Comparison of ENCODE assay signal across 20 cellular contexts in genomic region chr4:128590773-128591172, GRCh38.
DNase-seq lines count a peak whose midpoint lies in the region; ATAC-seq and TF ChIP-seq lines count a peak whose summit lies in the region.
"Had no signal": no experiment of that assay in that cellular context is flagged by ENCODE, and none has a peak within 500 bp of the region (broad histone marks: within the 10 kb centered on the region; RNA-seq: fewer than 3 reads in every experiment).

No MANE protein-coding gene starts in this region.

- POLR2A ChIA-PET in SK-N-SH (lab: Yijun Ruan, JAX): no interaction called here

- H3K27me3 Mint-ChIP-seq in brain: peaks cover 4% of the 10 kb centered on the region
- H3K27me3 Mint-ChIP-seq: activated CD8-positive, alpha-beta memory T cell treated with anti-CD3 and anti-CD28 coated beads, Interleukin-2, amount 10 ng/mL, durations not matched to agents 7 days and 5 days had no signal

- no peak overlapping the region for H2AFZ ChIP-seq in SK-N-SH (ENCODE audit: low read depth)
- H2AFZ ChIP-seq in MM.1S (ENCODE audit: low read length): no peak overlapping the region
- H2AFZ ChIP-seq: hepatocyte had no signal

- TF ChIP-seq POLR2A in stomach (IDR thresholded peaks at IDR 0.05): no peak

- H3K27ac ChIP-seq in SK-N-SH (ENCODE audit: low read depth in 2 of 2, low read length in 1 of 2) (peak overlapping the region in 1 of 2 experiments; percentile 34; a peak in 1 of 4 replicates), stomach (peak overlapping the region; percentile 45 to 83 (median 62)), MM.1S (ENCODE audit: low read length) (no peak overlapping the region)
- H3K27ac ChIP-seq: hepatocyte, neutrophil had no signal

- TF ChIP-seq EP300 in SK-N-SH (IDR thresholded peaks at IDR 0.05; ENCODE audit: borderline replicate concordance in 1 of 2, low read depth in 1 of 2, low read length in 1 of 2) (no peak), stomach (IDR thresholded peaks at IDR 0.05) (no peak)

- H3K27ac Mint-ChIP-seq in brain: peak overlapping the region in 4 of 5 experiments; percentile 50 to 89 (median 74)
- H3K27ac Mint-ChIP-seq: activated CD8-positive, alpha-beta memory T cell treated with anti-CD3 and anti-CD28 coated beads, Interleukin-2, amount 10 ng/mL, durations not matched to agents 7 days and 5 days; activated T-helper 2 cell treated with anti-CD3 and anti-CD28 coated beads, Interferon-gamma antibody, Interleukin-2, Interleukin-4, amounts not matched to agents 10 μg/mL and 5 μg/mL and 100 μg/mL, durations not matched to agents 14 hours and 24 hours and 36 hours; CD4-positive, CD25-positive, alpha-beta regulatory T cell; T-helper 2 cell treated with Interferon-gamma antibody and Interleukin-4, amounts not matched to agents 5 μg/mL and 100 μg/mL, for 36 hours had no signal

- H3K36me3 ChIP-seq in SK-N-SH (replicated peaks in 1 of 2; ENCODE audit: control insufficient read depth in 1 of 2, insufficient read depth in 2 of 2, low read length in 1 of 2) (no peaks in the 10 kb centered on the region), stomach (no peaks in the 10 kb centered on the region), MM.1S (replicated peaks; ENCODE audit: insufficient read depth, low read length) (no peaks in the 10 kb centered on the region)
- H3K36me3 ChIP-seq: neutrophil had no signal

- no peaks in the 10 kb centered on the region for H4K20me1 ChIP-seq in SK-N-SH (ENCODE audit: insufficient read depth)
- H4K20me1 ChIP-seq in MM.1S (ENCODE audit: insufficient read depth, low read length): no peaks in the 10 kb centered on the region

- H3K9me2 ChIP-seq in SK-N-SH (no peaks in the 10 kb centered on the region), MM.1S (replicated peaks; ENCODE audit: insufficient read depth, low read length) (no peaks in the 10 kb centered on the region)

- intact Hi-C loops in stomach (cut with DNase I; ENCODE audit: low total_unique reads): no loop called here

- no peak overlapping the region for H3K4me3 Mint-ChIP-seq in brain
- H3K4me3 Mint-ChIP-seq: activated CD8-positive, alpha-beta memory T cell treated with anti-CD3 and anti-CD28 coated beads, Interleukin-2, amount 10 ng/mL, durations not matched to agents 7 days and 5 days; CD4-positive, CD25-positive, alpha-beta regulatory T cell; T-helper 2 cell treated with Interferon-gamma antibody and Interleukin-4, amounts not matched to agents 5 μg/mL and 100 μg/mL, for 36 hours had no signal

- H3K9me3 Mint-ChIP-seq in brain: peaks cover 15 to 28% (median 17%) of the 10 kb centered on the region in 5 experiments

- DNase-seq in SK-N-SH (no peak), iPS-NIHi11 (ENCODE audit: low spot score) (peak; percentile 39), stomach (peak; percentile 73), MM.1S (no peak), putamen (ENCODE audit: low spot score) (no peak)
- DNase-seq: activated CD4-positive, alpha-beta T cell treated with anti-CD3 and anti-CD28 coated beads for 1 hour; activated CD8-positive, alpha-beta memory T cell treated with anti-CD3 and anti-CD28 coated beads, Interleukin-2, amount 10 ng/mL, durations not matched to agents 7 days and 5 days; CD4-positive, CD25-positive, alpha-beta regulatory T cell; central memory CD4-positive, alpha-beta T cell; GOT3; NCI-H146; stimulated activated naive CD8-positive, alpha-beta T cell treated with anti-CD3 and anti-CD28 coated beads, Interleukin-15, Interleukin-2, amounts not matched to agents 100 U/mL and 50 U/mL, for 24 hours had no signal

- H3F3A ChIP-seq in SK-N-SH (replicated peaks; ENCODE audit: insufficient read depth): no peaks in the 10 kb centered on the region
- H3F3A ChIP-seq in MM.1S (ENCODE audit: insufficient read depth, low read length): no peaks in the 10 kb centered on the region

- ATAC-seq in SK-N-SH treated with all-trans-retinoic acid at 6 μM for 48 hours (peak; percentile 93), GM21423 (IDR thresholded peaks at IDR 0.05; ENCODE audit: unreplicated experiment) (no peak)
- ATAC-seq: activated CD8-positive, alpha-beta memory T cell treated with anti-CD3 and anti-CD28 coated beads, Interleukin-2, amount 10 ng/mL, durations not matched to agents 7 days and 5 days; sciatic nerve; stimulated activated naive CD8-positive, alpha-beta T cell treated with anti-CD3 and anti-CD28 coated beads, Interleukin-15, Interleukin-2, amounts not matched to agents 100 U/mL and 50 U/mL, for 24 hours had no signal

- H3K4me3 ChIP-seq in SK-N-SH (ENCODE audit: low read depth in 2 of 2, low read length in 1 of 2) (no peak overlapping the region), stomach (no peak overlapping the region), MM.1S (ENCODE audit: low read length) (no peak overlapping the region)
- H3K4me3 ChIP-seq: hepatocyte had no signal

- no peak overlapping the region for H3K4me2 ChIP-seq in SK-N-SH
- H3K4me2 ChIP-seq in MM.1S (ENCODE audit: low read depth, low read length): no peak overlapping the region
- H3K4me2 ChIP-seq: hepatocyte had no signal

- no peaks in the 10 kb centered on the region; a peak in 3 of 4 replicates for H3K4me1 ChIP-seq in SK-N-SH (ENCODE audit: control insufficient read depth in 1 of 2, insufficient read depth in 2 of 2, low read depth in 1 of 2, low read length in 1 of 2)
- peaks cover 13 to 26% (median 22%) of the 10 kb centered on the region in 4 donors for H3K4me1 ChIP-seq in stomach
- H3K4me1 ChIP-seq in MM.1S (ENCODE audit: low read length): no peaks in the 10 kb centered on the region

- H3K79me2 ChIP-seq in SK-N-SH (ENCODE audit: insufficient read depth) (no peaks in the 10 kb centered on the region), MM.1S (ENCODE audit: low read length) (no peaks in the 10 kb centered on the region)
- H3K79me2 ChIP-seq: hepatocyte had no signal

- CTCF ChIA-PET in SK-N-SH (lab: Yijun Ruan, JAX): interaction anchor here (1.7 kb wide), 1 partner anchor 16 kb away, joined by 7 read pairs; no protein-coding TSS in a partner anchor

- H3K36me3 Mint-ChIP-seq in brain: peaks cover 16% of the 10 kb centered on the region
- H3K36me3 Mint-ChIP-seq: activated CD8-positive, alpha-beta memory T cell treated with anti-CD3 and anti-CD28 coated beads, Interleukin-2, amount 10 ng/mL, durations not matched to agents 7 days and 5 days; CD4-positive, CD25-positive, alpha-beta regulatory T cell had no signal

- TF ChIP-seq RAD21 in SK-N-SH (IDR thresholded peaks at IDR 0.05; ENCODE audit: low read length): no peak

- H3K4me1 Mint-ChIP-seq in brain: peaks cover 27% of the 10 kb centered on the region
- H3K4me1 Mint-ChIP-seq: activated CD8-positive, alpha-beta memory T cell treated with anti-CD3 and anti-CD28 coated beads, Interleukin-2, amount 10 ng/mL, durations not matched to agents 7 days and 5 days; CD4-positive, CD25-positive, alpha-beta regulatory T cell had no signal

- WGBS in SK-N-SH (ENCODE audit: low lambda C conversion rate): 61% methylated on average over 3 of the region's 3 CpGs
- WGBS in stomach, 5 donors: 23 to 59% (median 37%) methylated on average over 3 of the region's 3 CpGs

- H3K27me3 ChIP-seq in SK-N-SH (ENCODE audit: insufficient read depth): no peaks in the 10 kb centered on the region
- no peaks in the 10 kb centered on the region for H3K27me3 ChIP-seq in stomach
- H3K27me3 ChIP-seq in MM.1S (replicated peaks; ENCODE audit: insufficient read depth, low read length): no peaks in the 10 kb centered on the region
- H3K27me3 ChIP-seq: hepatocyte, neutrophil had no signal

- TF ChIP-seq CTCF in SK-N-SH (IDR thresholded peaks at IDR 0.05) (no peak), brain (conservative IDR thresholded peaks at IDR 0.05) (no peak), stomach (IDR thresholded peaks at IDR 0.05) (no peak), MM.1S (IDR thresholded peaks at IDR 0.05; ENCODE audit: low read length) (no peak)

- H3K9me3 ChIP-seq in SK-N-SH: no peaks in the 10 kb centered on the region
- no peaks in the 10 kb centered on the region for H3K9me3 ChIP-seq in stomach
- H3K9me3 ChIP-seq in MM.1S (replicated peaks; ENCODE audit: insufficient read depth, low read length): no peaks in the 10 kb centered on the region
- H3K9me3 ChIP-seq: neutrophil had no signal

- no peak overlapping the region for H3K9ac ChIP-seq in SK-N-SH
- H3K9ac ChIP-seq in MM.1S (ENCODE audit: low read length): no peak overlapping the region

TF ChIP-seq in SK-N-SH treated with all-trans-retinoic acid at 6 μM for 48 hours, 23 proteins besides CTCF, POLR2A, EP300 and RAD21 (continues in another document):
- TF ChIP-seq ARNTL (CRISPR knock-in tag; IDR thresholded peaks at IDR 0.05; ENCODE audit: borderline replicate concordance, low read depth) (no peak), GLIS3 (CRISPR knock-in tag; IDR thresholded peaks at IDR 0.05) (no peak), TOX (CRISPR knock-in tag; IDR thresholded peaks at IDR 0.05; ENCODE audit: borderline replicate concordance) (no peak), ZFP3 (CRISPR knock-in tag; IDR thresholded peaks at IDR 0.05) (no peak)

TF ChIP-seq in SK-N-SH, 30 proteins besides CTCF, POLR2A, EP300 and RAD21:
- no peak for TF ChIP-seq NFIC (IDR thresholded peaks at IDR 0.05; ENCODE audit: borderline replicate concordance)
- no peak for TF ChIP-seq MEF2A (IDR thresholded peaks at IDR 0.05; ENCODE audit: borderline replicate concordance, low read depth)
- TF ChIP-seq CHD2 (IDR thresholded peaks at IDR 0.05; ENCODE audit: low read length, partially characterized antibody): no peak
- TF ChIP-seq YY1 (IDR thresholded peaks at IDR 0.05; ENCODE audit: low read depth): no peak
- no peak for TF ChIP-seq ZBTB33 (IDR thresholded peaks at IDR 0.05; ENCODE audit: borderline replicate concordance, low read depth)
- no peak for TF ChIP-seq FOXJ3 (CRISPR knock-in tag; IDR thresholded peaks at IDR 0.05)

Comparison
In these comparisons a context has a peak if more than half of its experiments do, and no peak if none do; other contexts are left out.
1. DNase-seq: peak in iPS-NIHi11 (single experiment) and stomach (single experiment); none in SK-N-SH (single experiment), MM.1S (single experiment) and putamen (single experiment).